Comparison of ENCODE assay signal across 1 cellular context in genomic region chr11:108222686-108223448, GRCh38.
A peak's percentile ranks its signal among the peaks of the same experiment; 100 is the strongest.
TF ChIP-seq lines count a peak whose summit lies in the region.

ATM (plus strand) TSS chr11:108223067; CDS start chr11:108227625, 4,558 bp downstream.

TF ChIP-seq in K562, 482 proteins besides CTCF, POLR2A, EP300 and RAD21 (continued from another document):
- TF ChIP-seq UBTF (IDR thresholded peaks at IDR 0.05; ENCODE audit: borderline replicate concordance in 1 of 2, low read depth in 2 of 2, low read length in 2 of 2): 0 out of 4 replicates have a peak, but pooled peaks of 1 of the 2 experiments have one; percentile 38
- no peak; a peak in 2 of 4 replicates for TF ChIP-seq SRF (CRISPR knock-in tag; IDR thresholded peaks at IDR 0.05)
- TF ChIP-seq ZNF639 (CRISPR knock-in tag; conservative IDR thresholded peaks at IDR 0.05 in 1 of 2, IDR thresholded peaks at IDR 0.05 in 1 of 2): peak in 1 of 2 experiments; percentile 74; a peak in 2 of 4 replicates
- 0 out of 2 replicates have a peak, but pooled peaks have one; percentile 28 for TF ChIP-seq NR2C1 (IDR thresholded peaks at IDR 0.05)
- no peak for TF ChIP-seq NR2C1 (tag; IDR thresholded peaks at IDR 0.05)
- TF ChIP-seq USF1 (CRISPR knock-in tag; IDR thresholded peaks at IDR 0.05): peak; percentile 82
- TF ChIP-seq ZBTB7A (IDR thresholded peaks at IDR 0.05; ENCODE audit: borderline replicate concordance, control insufficient read depth, low read depth, low read length): peak; percentile 25; the same call in 1 of the 2 replicates
- no peak for TF ChIP-seq ZNF76 (CRISPR knock-in tag; IDR thresholded peaks at IDR 0.05; ENCODE audit: borderline replicate concordance)
- peak; percentile 30; the same call in 1 of the 2 replicates for TF ChIP-seq TEAD4 (IDR thresholded peaks at IDR 0.05; ENCODE audit: low read length)
- TF ChIP-seq TEAD4 (CRISPR knock-in tag; IDR thresholded peaks at IDR 0.05; ENCODE audit: borderline replicate concordance): no peak
- TF ChIP-seq CHD1 (IDR thresholded peaks at IDR 0.05; ENCODE audit: low read length): peak; percentile 34
- TF ChIP-seq PHF8 (IDR thresholded peaks at IDR 0.05; ENCODE audit: borderline replicate concordance, low read length): peak; percentile 77; the same call in 1 of the 2 replicates
- TF ChIP-seq ARHGAP35 (IDR thresholded peaks at IDR 0.05; ENCODE audit: partially characterized antibody): no peak
- TF ChIP-seq LCOR (CRISPR knock-in tag; IDR thresholded peaks at IDR 0.05): peak; percentile 93
- peak; percentile 37; the same call in 1 of the 2 replicates for TF ChIP-seq ZNF407 (IDR thresholded peaks at IDR 0.05; ENCODE audit: low read depth)
- TF ChIP-seq TRIM28 (IDR thresholded peaks at IDR 0.05): peak; percentile 65; the same call in 1 of the 2 replicates
- TF ChIP-seq GABPB1 (CRISPR knock-in tag; IDR thresholded peaks at IDR 0.05): peak; percentile 95
- peak; percentile 81 for TF ChIP-seq ZBTB12 (CRISPR knock-in tag; IDR thresholded peaks at IDR 0.05)
- TF ChIP-seq KLF6 (CRISPR knock-in tag; IDR thresholded peaks at IDR 0.05; ENCODE audit: borderline replicate concordance): 0 out of 2 replicates have a peak, but pooled peaks have one; percentile 15
- peak; percentile 80 for TF ChIP-seq ELF2 (CRISPR knock-in tag; IDR thresholded peaks at IDR 0.05)
- TF ChIP-seq ATF6 (CRISPR knock-in tag; IDR thresholded peaks at IDR 0.05): peak; percentile 19; the same call in 1 of the 2 replicates
- peak; percentile 73; the same call in 1 of the 2 replicates for TF ChIP-seq SMARCA5 (IDR thresholded peaks at IDR 0.05)
- TF ChIP-seq MECOM (CRISPR knock-in tag; IDR thresholded peaks at IDR 0.05): peak; percentile 80
- peak; percentile 62 for TF ChIP-seq TAF9B (IDR thresholded peaks at IDR 0.05; ENCODE audit: partially characterized antibody)
- peak; percentile 94 for TF ChIP-seq RBFOX2 (IDR thresholded peaks at IDR 0.05; ENCODE audit: low read depth, low read length)
- peak; percentile 38; the same call in 1 of the 2 replicates for TF ChIP-seq SIN3B (IDR thresholded peaks at IDR 0.05; ENCODE audit: low read depth)
- 0 out of 4 replicates have a peak, but pooled peaks of 1 of the 2 experiments have one; percentile 44 for TF ChIP-seq ETV6 (IDR thresholded peaks at IDR 0.05; ENCODE audit: borderline replicate concordance in 1 of 2, low read depth in 2 of 2, low read length in 1 of 2)
- TF ChIP-seq ETV6 (CRISPR knock-in tag; IDR thresholded peaks at IDR 0.05; ENCODE audit: borderline replicate concordance): no peak
- TF ChIP-seq E2F6 (IDR thresholded peaks at IDR 0.05; ENCODE audit: borderline replicate concordance in 1 of 2, extremely low read depth in 1 of 2, insufficient read depth in 1 of 2, insufficient read length in 1 of 2, low read depth in 1 of 2, low read length in 1 of 2, poor library complexity in 1 of 2, severe bottlenecking in 1 of 2): peak; percentile 67 to 76
- TF ChIP-seq SIN3A (IDR thresholded peaks at IDR 0.05; ENCODE audit: borderline replicate concordance in 2 of 2, control insufficient read depth in 1 of 2, low read depth in 2 of 2, low read length in 2 of 2): peak; percentile 37 to 56; a peak in 1 of 4 replicates
- TF ChIP-seq ZNF583 (CRISPR knock-in tag; IDR thresholded peaks at IDR 0.05): 0 out of 2 replicates have a peak, but pooled peaks have one; percentile 61
- TF ChIP-seq ZNF511 (CRISPR knock-in tag; IDR thresholded peaks at IDR 0.05): peak; percentile 53; the same call in 1 of the 2 replicates
- TF ChIP-seq ELF1 (tag; IDR thresholded peaks at IDR 0.05): peak; percentile 96
- TF ChIP-seq JUN (IDR thresholded peaks at IDR 0.05; ENCODE audit: borderline replicate concordance, low read depth, low read length): 0 out of 2 replicates have a peak, but pooled peaks have one; percentile 22
- no peak for TF ChIP-seq JUN (CRISPR knock-in tag; IDR thresholded peaks at IDR 0.05; ENCODE audit: borderline replicate concordance)
- TF ChIP-seq ZNF395 (CRISPR knock-in tag; IDR thresholded peaks at IDR 0.05): peak; percentile 74; the same call in 1 of the 2 replicates
- TF ChIP-seq ARID2 (IDR thresholded peaks at IDR 0.05): 0 out of 2 replicates have a peak, but pooled peaks have one; percentile 21
- TF ChIP-seq PRPF4 (IDR thresholded peaks at IDR 0.05; ENCODE audit: insufficient read depth, low read depth, low read length, poor library complexity, severe bottlenecking): no peak
- no peak for TF ChIP-seq ZNF696 (CRISPR knock-in tag; conservative IDR thresholded peaks at IDR 0.05)
- peak; percentile 98 for TF ChIP-seq ZNF263 (CRISPR knock-in tag; IDR thresholded peaks at IDR 0.05; ENCODE audit: borderline replicate concordance)
